ENCODE assay signal across 1 cellular context in the genomic region with DNA sequence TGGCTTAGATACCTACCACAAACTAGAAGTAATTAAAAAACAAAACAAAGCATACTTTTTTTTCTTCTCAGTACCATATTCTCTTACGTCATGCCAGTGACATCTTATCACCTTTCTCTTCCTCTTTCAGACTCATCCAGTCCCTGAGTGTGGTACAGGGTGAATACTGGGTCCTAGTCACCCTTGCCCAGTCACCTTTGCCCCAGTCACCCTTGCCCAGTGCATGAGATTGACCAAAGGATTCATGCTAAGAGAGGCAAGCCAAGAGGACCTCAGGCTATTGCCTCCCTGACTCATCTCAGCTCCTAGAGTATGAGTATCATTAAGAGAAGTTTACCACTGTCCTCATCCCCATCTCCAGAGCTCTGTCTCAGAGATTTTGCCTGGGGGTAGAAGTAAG.
TF ChIP-seq lines count a peak whose summit lies in the region.

No MANE protein-coding gene starts in this region.

TF ChIP-seq in SK-N-SH treated with all-trans-retinoic acid at 6 μM for 48 hours, 23 proteins besides CTCF, POLR2A, EP300 and RAD21 (continued from another document):
- TF ChIP-seq, protein P1, sequence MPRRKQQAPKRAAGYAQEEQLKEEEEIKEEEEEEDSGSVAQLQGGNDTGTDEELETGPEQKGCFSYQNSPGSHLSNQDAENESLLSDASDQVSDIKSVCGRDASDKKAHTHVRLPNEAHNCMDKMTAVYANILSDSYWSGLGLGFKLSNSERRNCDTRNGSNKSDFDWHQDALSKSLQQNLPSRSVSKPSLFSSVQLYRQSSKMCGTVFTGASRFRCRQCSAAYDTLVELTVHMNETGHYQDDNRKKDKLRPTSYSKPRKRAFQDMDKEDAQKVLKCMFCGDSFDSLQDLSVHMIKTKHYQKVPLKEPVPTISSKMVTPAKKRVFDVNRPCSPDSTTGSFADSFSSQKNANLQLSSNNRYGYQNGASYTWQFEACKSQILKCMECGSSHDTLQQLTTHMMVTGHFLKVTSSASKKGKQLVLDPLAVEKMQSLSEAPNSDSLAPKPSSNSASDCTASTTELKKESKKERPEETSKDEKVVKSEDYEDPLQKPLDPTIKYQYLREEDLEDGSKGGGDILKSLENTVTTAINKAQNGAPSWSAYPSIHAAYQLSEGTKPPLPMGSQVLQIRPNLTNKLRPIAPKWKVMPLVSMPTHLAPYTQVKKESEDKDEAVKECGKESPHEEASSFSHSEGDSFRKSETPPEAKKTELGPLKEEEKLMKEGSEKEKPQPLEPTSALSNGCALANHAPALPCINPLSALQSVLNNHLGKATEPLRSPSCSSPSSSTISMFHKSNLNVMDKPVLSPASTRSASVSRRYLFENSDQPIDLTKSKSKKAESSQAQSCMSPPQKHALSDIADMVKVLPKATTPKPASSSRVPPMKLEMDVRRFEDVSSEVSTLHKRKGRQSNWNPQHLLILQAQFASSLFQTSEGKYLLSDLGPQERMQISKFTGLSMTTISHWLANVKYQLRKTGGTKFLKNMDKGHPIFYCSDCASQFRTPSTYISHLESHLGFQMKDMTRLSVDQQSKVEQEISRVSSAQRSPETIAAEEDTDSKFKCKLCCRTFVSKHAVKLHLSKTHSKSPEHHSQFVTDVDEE (CRISPR knock-in tag; IDR thresholded peaks at IDR 0.05): no peak
- TF ChIP-seq ZFP30 (CRISPR knock-in tag; IDR thresholded peaks at IDR 0.05) (no peak), TCF4 (CRISPR knock-in tag; IDR thresholded peaks at IDR 0.05; ENCODE audit: borderline replicate concordance) (no peak)
TF ChIP-seq in SK-N-SH treated with all-trans-retinoic acid at 6 μM for 48 hours: peak in this region for 0.
